21 cellular contexts compared by ENCODE assay signal in genomic region chr20:47809161-47809560, GRCh38.
"Had no signal": no experiment of that assay in that cellular context is flagged by ENCODE, and none has a peak within 500 bp of the region (broad histone marks: within the 10 kb centered on the region; RNA-seq: fewer than 3 reads in every experiment).

No MANE protein-coding gene starts in this region.

- H3K4me3 Mint-ChIP-seq: activated B cell treated with CpG ODN at 0.5 μM for 24 hours; activated CD4-positive, alpha-beta T cell treated with anti-CD3 and anti-CD28 coated beads, Interleukin-2, amount 10 ng/mL, durations not matched to agents 24 days and 14 days; activated CD8-positive, alpha-beta T cell treated with anti-CD3 and anti-CD28 coated beads, Interleukin-2, amount 10 ng/mL, durations not matched to agents 7 days and 5 days; activated T-cell treated with anti-CD3 and anti-CD28 coated beads, Interleukin-2, amount 50 U/mL, for 72 hours; naive thymus-derived CD8-positive, alpha-beta T cell; stimulated activated effector memory CD8-positive, alpha-beta T cell treated with anti-CD3 and anti-CD28 coated beads, Interleukin-12 subunit alpha, Interleukin-12 subunit beta, amount 100 ng/mL, for 72 hours; T-helper 1 cell treated with Interleukin-12 subunit alpha and Interleukin-12 subunit beta and Interleukin-4 antibody, amounts not matched to agents 30 μg/mL and 1 μg/mL, for 36 hours had no signal

- H3K4me3 ChIP-seq: colonic mucosa, gastrocnemius medialis, heart left ventricle, lung, thyroid gland had no signal

- H3K27me3 ChIP-seq: colonic mucosa, thyroid gland had no signal

- H3K36me3 ChIP-seq: colonic mucosa, gastrocnemius medialis, heart left ventricle, neutrophil, thyroid gland had no signal

- H3K4me1 ChIP-seq: colonic mucosa, gastrocnemius medialis, heart left ventricle, thyroid gland had no signal

- H3K27ac Mint-ChIP-seq: activated B cell treated with CpG ODN at 0.5 μM for 24 hours; activated CD4-positive, alpha-beta T cell treated with anti-CD3 and anti-CD28 coated beads, Interleukin-2, amount 10 ng/mL, durations not matched to agents 24 days and 14 days; activated CD8-positive, alpha-beta T cell treated with anti-CD3 and anti-CD28 coated beads, Interleukin-2, amount 10 ng/mL, durations not matched to agents 7 days and 5 days; activated naive CD4-positive, alpha-beta T cell treated with anti-CD3 and anti-CD28 coated beads, Interleukin-2, amount 50 U/mL, for 72 hours; activated T-cell treated with anti-CD3 and anti-CD28 coated beads, Interleukin-2, amount 50 U/mL, for 72 hours; naive thymus-derived CD8-positive, alpha-beta T cell; stimulated activated effector memory CD8-positive, alpha-beta T cell treated with anti-CD3 and anti-CD28 coated beads, Interleukin-12 subunit alpha, Interleukin-12 subunit beta, amount 100 ng/mL, for 72 hours; T-helper 1 cell treated with Interleukin-12 subunit alpha and Interleukin-12 subunit beta and Interleukin-4 antibody, amounts not matched to agents 30 μg/mL and 1 μg/mL, for 36 hours had no signal

- FAIRE-seq: TTC549 had no signal

- H3K36me3 Mint-ChIP-seq: stimulated activated effector memory CD8-positive, alpha-beta T cell treated with anti-CD3 and anti-CD28 coated beads, Interleukin-12 subunit alpha, Interleukin-12 subunit beta, amount 100 ng/mL, for 72 hours had no signal

- H3K4me1 Mint-ChIP-seq: activated B cell treated with CpG ODN at 0.5 μM for 24 hours; activated CD4-positive, alpha-beta T cell treated with anti-CD3 and anti-CD28 coated beads, Interleukin-2, amount 10 ng/mL, durations not matched to agents 24 days and 14 days; stimulated activated effector memory CD8-positive, alpha-beta T cell treated with anti-CD3 and anti-CD28 coated beads, Interleukin-12 subunit alpha, Interleukin-12 subunit beta, amount 100 ng/mL, for 72 hours had no signal

- H3K9me3 Mint-ChIP-seq: activated B cell treated with CpG ODN at 0.5 μM for 24 hours; activated CD4-positive, alpha-beta T cell treated with anti-CD3 and anti-CD28 coated beads, Interleukin-2, amount 10 ng/mL, durations not matched to agents 24 days and 14 days; activated T-cell treated with anti-CD3 and anti-CD28 coated beads, Interleukin-2, amount 50 U/mL, for 72 hours; T-helper 1 cell treated with Interleukin-12 subunit alpha and Interleukin-12 subunit beta and Interleukin-4 antibody, amounts not matched to agents 30 μg/mL and 1 μg/mL, for 36 hours had no signal

- ATAC-seq: activated CD8-positive, alpha-beta T cell treated with anti-CD3 and anti-CD28 coated beads, Interleukin-2, amount 10 ng/mL, durations not matched to agents 7 days and 5 days; activated naive CD4-positive, alpha-beta T cell treated with anti-CD3 and anti-CD28 coated beads, Interleukin-2, amount 50 U/mL, for 72 hours; activated T-cell treated with anti-CD3 and anti-CD28 coated beads, Interleukin-2, amount 50 U/mL, for 72 hours; gastrocnemius medialis; heart left ventricle; left cardiac atrium; naive thymus-derived CD8-positive, alpha-beta T cell; SK-N-SH treated with all-trans-retinoic acid at 6 μM for 48 hours; stimulated activated effector memory CD8-positive, alpha-beta T cell treated with anti-CD3 and anti-CD28 coated beads, Interleukin-12 subunit alpha, Interleukin-12 subunit beta, amount 100 ng/mL, for 72 hours had no signal

- H3K9me3 ChIP-seq: colonic mucosa, neutrophil, thyroid gland had no signal

- DNase-seq: activated B cell treated with CpG ODN at 0.5 μM for 24 hours; activated CD4-positive, alpha-beta T cell treated with anti-CD3 and anti-CD28 coated beads, Interleukin-2, amount 10 ng/mL, durations not matched to agents 24 days and 14 days; activated CD8-positive, alpha-beta memory T cell treated with anti-CD3 and anti-CD28 coated beads, Interleukin-2, amount 50 U/mL, for 4 hours; activated CD8-positive, alpha-beta T cell treated with anti-CD3 and anti-CD28 coated beads, Interleukin-2, amount 10 ng/mL, durations not matched to agents 7 days and 5 days; activated gamma-delta T cell; activated T-cell treated with anti-CD3 and anti-CD28 coated beads, Interleukin-2, amount 50 U/mL, for 72 hours; caudate nucleus; colonic mucosa; gastrocnemius medialis; heart left ventricle; naive thymus-derived CD8-positive, alpha-beta T cell; retina; thyroid gland had no signal

- H3K27ac ChIP-seq: colonic mucosa, gastrocnemius medialis, heart left ventricle, neutrophil, thyroid gland had no signal
